ENCODE assay signal across 20 cellular contexts in the genomic region with DNA sequence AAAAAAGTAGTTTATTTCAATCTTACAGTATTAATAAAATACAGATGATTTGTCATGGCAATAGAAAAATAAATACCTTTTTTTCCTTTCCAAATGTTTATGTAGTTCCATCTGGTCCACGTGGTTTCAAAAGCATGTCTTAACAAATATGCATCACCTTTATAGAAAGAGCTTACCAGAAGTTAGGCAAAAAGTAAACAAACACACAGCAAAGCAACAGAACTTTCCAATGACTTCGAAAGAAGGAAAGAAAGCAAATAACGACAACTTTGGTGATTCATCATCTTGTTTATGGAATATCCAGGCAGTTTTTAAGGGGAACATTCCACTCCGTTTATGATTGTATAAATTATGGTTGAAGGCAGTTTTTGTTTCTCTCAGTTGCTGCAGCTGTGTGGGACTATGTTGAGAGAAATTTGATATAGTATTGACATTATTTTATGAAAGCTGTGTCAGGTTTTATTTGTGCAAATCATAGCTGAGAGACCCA.
DNase-seq lines count a peak whose midpoint lies in the region; ATAC-seq and TF ChIP-seq lines count a peak whose summit lies in the region.
"Had no signal": no experiment of that assay in that cellular context is flagged by ENCODE, and none has a peak within 500 bp of the region (broad histone marks: within the 10 kb centered on the region; RNA-seq: fewer than 3 reads in every experiment).

No MANE protein-coding gene starts in this region.

- no peaks in the 10 kb centered on the region for H3K27me3 ChIP-seq in Panc1 (ENCODE audit: control insufficient read depth, insufficient read depth, low read length)
- no peaks in the 10 kb centered on the region for H3K27me3 ChIP-seq in mammary epithelial cell (ENCODE audit: insufficient read depth, low read length)
- H3K27me3 ChIP-seq in lower lobe of right lung (ENCODE audit: low read depth) = no peaks in the 10 kb centered on the region
- H3K27me3 ChIP-seq: BLaER1 treated with 17β-estradiol and CSF1 and Interleukin-3, amounts not matched to agents 10 nM and 100 nM had no signal

- no peak overlapping the region for H3K4me3 Mint-ChIP-seq in HFFc6
- H3K4me3 Mint-ChIP-seq: B cell; CD4-positive, alpha-beta T cell; CD8-positive, alpha-beta T cell had no signal

- H3K79me2 ChIP-seq in OCI-LY7 (ENCODE audit: insufficient read depth, low read depth, low read length) (no peaks in the 10 kb centered on the region), mammary epithelial cell (ENCODE audit: insufficient read depth, low read length) (no peaks in the 10 kb centered on the region)

- WGBS in mammary epithelial cell (ENCODE audit: low coverage, missing lambda C conversion rate) = 62% methylated on average over 4 of the region's 4 CpGs

- H3K9me2 ChIP-seq in OCI-LY7 (ENCODE audit: insufficient read depth, low read length) = no peaks in the 10 kb centered on the region

- no peak overlapping the region for H3K4me3 ChIP-seq in OCI-LY7 (ENCODE audit: low read depth, low read length, poor library complexity, severe bottlenecking)
- no peak overlapping the region for H3K4me3 ChIP-seq in Panc1 (ENCODE audit: low read depth in 2 of 2, low read length in 2 of 2)
- H3K4me3 ChIP-seq in fibroblast of villous mesenchyme (ENCODE audit: low read depth, low read length) = no peak overlapping the region
- H3K4me3 ChIP-seq in mammary epithelial cell (replicated peaks in 1 of 3; ENCODE audit: insufficient read depth in 1 of 3, low read depth in 2 of 3, low read length in 3 of 3) = no peak overlapping the region
- no peak overlapping the region for H3K4me3 ChIP-seq in lower lobe of right lung
- H3K4me3 ChIP-seq: A549; BLaER1 treated with 17β-estradiol and CSF1 and Interleukin-3, amounts not matched to agents 10 nM and 100 nM had no signal

- intact Hi-C loops in OCI-LY7 (cut with micrococcal nuclease; ENCODE audit: unreplicated experiment) (no loop called here), Panc1 (cut with micrococcal nuclease; ENCODE audit: unreplicated experiment) (no loop called here), mammary epithelial cell (cut with micrococcal nuclease) (no loop called here), lower lobe of right lung (cut with DNase I) (no loop called here), posterior cingulate gyrus (cut with DNase I) (no loop called here)

- H2AFZ ChIP-seq in OCI-LY7 (ENCODE audit: low read length) (peak overlapping the region; percentile 35; the same call in 1 of the 2 replicates), mammary epithelial cell (ENCODE audit: low read depth, low read length) (no peak overlapping the region)

- H3K36me3 ChIP-seq in OCI-LY7 (ENCODE audit: insufficient read depth, low read length) (no peaks in the 10 kb centered on the region), Panc1 (ENCODE audit: control insufficient read depth, insufficient read depth, low read length) (no peaks in the 10 kb centered on the region), mammary epithelial cell (ENCODE audit: insufficient read depth, low read length) (no peaks in the 10 kb centered on the region), lower lobe of right lung (no peaks in the 10 kb centered on the region)
- H3K36me3 ChIP-seq: BLaER1 treated with 17β-estradiol and CSF1 and Interleukin-3, amounts not matched to agents 10 nM and 100 nM had no signal

- H3K27me3 Mint-ChIP-seq in HFFc6 (ENCODE audit: insufficient read depth) = no peaks in the 10 kb centered on the region
- H3K27me3 Mint-ChIP-seq: B cell; CD4-positive, alpha-beta T cell had no signal

- H4K20me1 ChIP-seq in OCI-LY7 (ENCODE audit: insufficient read depth, low read length) (no peaks in the 10 kb centered on the region), mammary epithelial cell (ENCODE audit: insufficient read depth, low read length) (no peaks in the 10 kb centered on the region)
- H4K20me1 ChIP-seq: BLaER1 treated with 17β-estradiol and CSF1 and Interleukin-3, amounts not matched to agents 10 nM and 100 nM had no signal

- BruUV-seq in OCI-LY7 (replicated peaks; lab: Mats Ljungman, UMichigan) (no TSS peak), Panc1 (replicated peaks; lab: Mats Ljungman, UMichigan) (no TSS peak), mammary epithelial cell (replicated peaks; lab: Mats Ljungman, UMichigan) (no TSS peak)

- ATAC-seq in Panc1 (peak; percentile 62), lower lobe of right lung (no peak)
- ATAC-seq: A549; CD8-positive, alpha-beta T cell had no signal

- in situ Hi-C loops in Panc1 (cut with HindIII; ENCODE audit: low pct_unique_long_range_greater_than_20kb, low sequenced_read_pairs) = no loop called here
- in situ Hi-C loops in mammary epithelial cell (cut with MboI; ENCODE audit: low sequenced_read_pairs in 2 of 2) = no loop called here

- H3K4me2 ChIP-seq in OCI-LY7 (ENCODE audit: low read length) (no peak overlapping the region), mammary epithelial cell (ENCODE audit: insufficient read depth, low read depth, low read length) (no peak overlapping the region)
- H3K4me2 ChIP-seq: A549; BLaER1 treated with 17β-estradiol and CSF1 and Interleukin-3, amounts not matched to agents 10 nM and 100 nM had no signal

- H3K27ac ChIP-seq in OCI-LY7 (ENCODE audit: low read depth, low read length, poor library complexity, severe bottlenecking) = no peak overlapping the region
- no peak overlapping the region for H3K27ac ChIP-seq in Panc1 (ENCODE audit: low read length)
- H3K27ac ChIP-seq in mammary epithelial cell (ENCODE audit: insufficient read depth, low read depth, low read length) = no peak overlapping the region
- H3K27ac ChIP-seq in lower lobe of right lung = no peak overlapping the region
- H3K27ac ChIP-seq: A549; BLaER1 treated with 17β-estradiol and CSF1 and Interleukin-3, amounts not matched to agents 10 nM and 100 nM; C4-2B had no signal

- no peaks in the 10 kb centered on the region for H3K9me3 ChIP-seq in OCI-LY7 (ENCODE audit: low read length)
- H3K9me3 ChIP-seq in Panc1 (ENCODE audit: control insufficient read depth, insufficient read depth, low read depth, low read length) = no peaks in the 10 kb centered on the region
- H3K9me3 ChIP-seq in mammary epithelial cell (replicated peaks; ENCODE audit: insufficient read depth, low read length) = no peaks in the 10 kb centered on the region
- H3K9me3 ChIP-seq in lower lobe of right lung = no peaks in the 10 kb centered on the region
- H3K9me3 ChIP-seq: A549; BLaER1 treated with 17β-estradiol and CSF1 and Interleukin-3, amounts not matched to agents 10 nM and 100 nM; Caco-2 had no signal

- no peaks in the 10 kb centered on the region for H3K4me1 Mint-ChIP-seq in HFFc6 (ENCODE audit: low read depth)
- H3K4me1 Mint-ChIP-seq: B cell had no signal

- DNase-seq in H4 (ENCODE audit: low spot score) (peak; percentile 82), OCI-LY7 (ENCODE audit: low spot score) (no peak), Panc1 (ENCODE audit: low read depth, low spot score) (no peak), fibroblast of villous mesenchyme (ENCODE audit: low read depth) (peak; percentile 71), mammary epithelial cell (no peak), lower lobe of right lung (no peak), HFFc6 (no peak), posterior cingulate gyrus (no peak)
- DNase-seq: 8988T; AML-193; Caco-2; Calu3; CD4-positive, alpha-beta T cell; CD8-positive, alpha-beta T cell; DMS79 treated with DMSO at 0.1 percent for 48 hours; GF-D8 had no signal

- dilution Hi-C loops in mammary epithelial cell (cut with HindIII; ENCODE audit: low sequenced_read_pairs) = no loop called here

- H3K4me1 ChIP-seq in OCI-LY7 (ENCODE audit: insufficient read depth, low read length, poor library complexity, severe bottlenecking) (no peaks in the 10 kb centered on the region), Panc1 (ENCODE audit: control insufficient read depth, insufficient read depth, low read length) (0 out of 2 replicates have a peak, but pooled peaks cover 3% of the 10 kb centered on the region), mammary epithelial cell (ENCODE audit: insufficient read depth, low read length) (peaks cover 6% of the 10 kb centered on the region), lower lobe of right lung (no peaks in the 10 kb centered on the region)
- H3K4me1 ChIP-seq: A549; BLaER1 treated with 17β-estradiol and CSF1 and Interleukin-3, amounts not matched to agents 10 nM and 100 nM; Caco-2 had no signal

- POLR2A ChIA-PET in OCI-LY7 (lab: Charles Lee) = interaction anchor here (0.7 to 1.1 kb wide), 3 partner anchors 27 to 131 kb away, joined by 3 to 7 read pairs (median 3); no protein-coding TSS in a partner anchor
- POLR2A ChIA-PET in Panc1 (lab: Charles Lee) = interaction anchor here (0.7 kb wide), 1 partner anchor 197 kb away, joined by 4 read pairs; no protein-coding TSS in a partner anchor

- CTCF ChIA-PET in OCI-LY7 (lab: Charles Lee; ENCODE audit: unreplicated experiment) (no interaction called here), Panc1 (lab: Charles Lee) (no interaction called here), mammary epithelial cell (lab: Charles Lee; ENCODE audit: low non-redundant PET) (no interaction called here)

- no peaks in the 10 kb centered on the region for H3K36me3 Mint-ChIP-seq in HFFc6 (ENCODE audit: low read depth)
- H3K36me3 Mint-ChIP-seq: CD8-positive, alpha-beta T cell had no signal

- no peak overlapping the region for H3K9ac ChIP-seq in mammary epithelial cell (ENCODE audit: insufficient read depth, low read length)
- H3K9ac ChIP-seq: BLaER1 treated with 17β-estradiol and CSF1 and Interleukin-3, amounts not matched to agents 10 nM and 100 nM had no signal

- no peak overlapping the region for H3K27ac Mint-ChIP-seq in HFFc6
- H3K27ac Mint-ChIP-seq: B cell; CD4-positive, alpha-beta T cell; CD8-positive, alpha-beta T cell had no signal

- TF ChIP-seq CTCF in OCI-LY7 (conservative IDR thresholded peaks at IDR 0.05; ENCODE audit: low read length) = no peak
- TF ChIP-seq CTCF in Panc1 (IDR thresholded peaks at IDR 0.05) = no peak
- TF ChIP-seq CTCF in fibroblast of villous mesenchyme (IDR thresholded peaks at IDR 0.05; ENCODE audit: insufficient read depth, low read depth, low read length) = no peak
- TF ChIP-seq CTCF in mammary epithelial cell (conservative IDR thresholded peaks at IDR 0.05 in 1 of 2, IDR thresholded peaks at IDR 0.05 in 1 of 2; ENCODE audit: extremely low read depth in 1 of 2, insufficient read depth in 1 of 2, low read depth in 1 of 2, low read length in 2 of 2) = no peak
- TF ChIP-seq CTCF in lower lobe of right lung (IDR thresholded peaks at IDR 0.05) = no peak
- TF ChIP-seq CTCF in HFFc6 (IDR thresholded peaks at IDR 0.05) = no peak

- peaks cover 21% of the 10 kb centered on the region for H3K9me3 Mint-ChIP-seq in HFFc6

Comparison
In these comparisons a context has a peak if more than half of its experiments do, and no peak if none do; other contexts are left out.
1. DNase-seq: peak in H4 (single experiment) and fibroblast of villous mesenchyme (single experiment); none in OCI-LY7 (single experiment), Panc1 (single experiment), mammary epithelial cell (single experiment), lower lobe of right lung (single experiment), HFFc6 (single experiment) and posterior cingulate gyrus (0 of 10).